ENCODE assay signal across 11 cellular contexts in genomic region chr1:75338974-75339483, GRCh38.
DNase-seq lines count a peak whose midpoint lies in the region; ATAC-seq, FAIRE-seq and TF ChIP-seq lines count a peak whose summit lies in the region.
"Had no signal": no experiment of that assay in that cellular context is flagged by ENCODE, and none has a peak within 500 bp of the region (broad histone marks: within the 10 kb centered on the region; RNA-seq: fewer than 3 reads in every experiment).

No MANE protein-coding gene starts in this region.

- H3K4me2 ChIP-seq in neural progenitor cell: no peak overlapping the region

- no peak overlapping the region for H3K4me3 ChIP-seq in neural progenitor cell
- H3K4me3 ChIP-seq in kidney (ENCODE audit: low read length in 2 of 2): no peak overlapping the region
- H3K4me3 ChIP-seq in mucosa of descending colon: no peak overlapping the region
- H3K4me3 ChIP-seq: GM23248, pancreas had no signal

- intact Hi-C loops in kidney (cut with DNase I): no loop called here
- intact Hi-C loops in mucosa of descending colon (cut with DNase I, micrococcal nuclease): no loop called here

- FAIRE-seq in kidney (lab: Jason Lieb, UNC): no peak
- FAIRE-seq: pancreas had no signal

- H3K4me1 Mint-ChIP-seq in neural progenitor cell (peaks cover 26% of the 10 kb centered on the region), chondrocyte (ENCODE audit: low read depth) (no peaks in the 10 kb centered on the region)
- no peaks in the 10 kb centered on the region for H3K4me1 Mint-ChIP-seq in activated naive CD4-positive, alpha-beta T cell treated with anti-CD3 and anti-CD28 coated beads, Interleukin-2, amount 10 ng/mL, durations not matched to agents 7 days and 5 days

- H3K36me3 ChIP-seq in neural progenitor cell (no peaks in the 10 kb centered on the region), kidney (ENCODE audit: control insufficient read depth in 1 of 2, insufficient read depth in 2 of 2, low read length in 2 of 2) (no peaks in the 10 kb centered on the region), mucosa of descending colon (ENCODE audit: low read depth) (no peaks in the 10 kb centered on the region)
- H3K36me3 ChIP-seq: pancreas had no signal

- no peak overlapping the region for H2AFZ ChIP-seq in neural progenitor cell (replicated peaks)
- H2AFZ ChIP-seq: GM23248 had no signal

- no peaks in the 10 kb centered on the region for H3K27me3 ChIP-seq in neural progenitor cell
- H3K27me3 ChIP-seq: pancreas had no signal

- H3K9me3 Mint-ChIP-seq in neural progenitor cell (no peaks in the 10 kb centered on the region), chondrocyte (ENCODE audit: low read depth) (no peaks in the 10 kb centered on the region)
- H3K9me3 Mint-ChIP-seq in activated naive CD4-positive, alpha-beta T cell treated with anti-CD3 and anti-CD28 coated beads, Interleukin-2, amount 10 ng/mL, durations not matched to agents 7 days and 5 days: no peaks in the 10 kb centered on the region
- H3K9me3 Mint-ChIP-seq: activated T-cell treated with anti-CD3 and anti-CD28 coated beads, Interleukin-2, amount 50 U/mL, for 24 hours had no signal

- no peaks in the 10 kb centered on the region for H3K9me3 ChIP-seq in neural progenitor cell (ENCODE audit: low read depth)
- no peaks in the 10 kb centered on the region for H3K9me3 ChIP-seq in kidney (ENCODE audit: control insufficient read depth in 1 of 2, low read length in 2 of 2)
- H3K9me3 ChIP-seq in mucosa of descending colon: no peaks in the 10 kb centered on the region
- H3K9me3 ChIP-seq: pancreas had no signal

- H3K79me2 ChIP-seq in neural progenitor cell (ENCODE audit: low read depth): no peaks in the 10 kb centered on the region

- H3K4me3 Mint-ChIP-seq in neural progenitor cell: no peak overlapping the region
- no peak overlapping the region for H3K4me3 Mint-ChIP-seq in chondrocyte (ENCODE audit: unreplicated experiment)
- no peak overlapping the region for H3K4me3 Mint-ChIP-seq in activated naive CD4-positive, alpha-beta T cell treated with anti-CD3 and anti-CD28 coated beads, Interleukin-2, amount 10 ng/mL, durations not matched to agents 7 days and 5 days
- H3K4me3 Mint-ChIP-seq: activated T-cell treated with anti-CD3 and anti-CD28 coated beads, Interleukin-2, amount 50 U/mL, for 24 hours had no signal

- H3K27ac ChIP-seq in neural progenitor cell (no peak overlapping the region), kidney (ENCODE audit: low read depth in 2 of 2, low read length in 2 of 2) (no peak overlapping the region)
- H3K27ac ChIP-seq: GM23248, pancreas had no signal

- no peaks in the 10 kb centered on the region for H3F3A ChIP-seq in neural progenitor cell (ENCODE audit: low read depth)

- CTCF ChIA-PET in activated naive CD4-positive, alpha-beta T cell treated with anti-CD3 and anti-CD28 coated beads, Interleukin-2, amount 10 ng/mL, durations not matched to agents 7 days and 5 days (lab: Charles Lee): no interaction called here

- TF ChIP-seq CTCF in neural progenitor cell (IDR thresholded peaks at IDR 0.05) (no peak), kidney (IDR thresholded peaks at IDR 0.05; ENCODE audit: borderline replicate concordance, extremely low read depth, insufficient read depth) (no peak), chondrocyte (IDR thresholded peaks at IDR 0.05) (no peak), mucosa of descending colon (IDR thresholded peaks at IDR 0.05) (no peak)

- no peaks in the 10 kb centered on the region for H4K20me1 ChIP-seq in neural progenitor cell (ENCODE audit: low read depth)

- H3K27ac Mint-ChIP-seq in neural progenitor cell (peak overlapping the region; percentile 42), chondrocyte (ENCODE audit: unreplicated experiment) (no peak overlapping the region)
- no peak overlapping the region for H3K27ac Mint-ChIP-seq in activated naive CD4-positive, alpha-beta T cell treated with anti-CD3 and anti-CD28 coated beads, Interleukin-2, amount 10 ng/mL, durations not matched to agents 7 days and 5 days
- H3K27ac Mint-ChIP-seq: activated T-cell treated with anti-CD3 and anti-CD28 coated beads, Interleukin-2, amount 50 U/mL, for 24 hours had no signal

- no peak overlapping the region for H3K9ac ChIP-seq in neural progenitor cell
- no peak overlapping the region for H3K9ac ChIP-seq in kidney (ENCODE audit: low read length in 2 of 2)
- H3K9ac ChIP-seq: GM23248 had no signal

- peaks cover 15% of the 10 kb centered on the region for H3K4me1 ChIP-seq in neural progenitor cell
- no peaks in the 10 kb centered on the region for H3K4me1 ChIP-seq in kidney (ENCODE audit: control insufficient read depth in 1 of 2, insufficient read depth in 1 of 2, low read depth in 1 of 2, low read length in 2 of 2)
- no peaks in the 10 kb centered on the region for H3K4me1 ChIP-seq in mucosa of descending colon (ENCODE audit: low read depth)
- H3K4me1 ChIP-seq: pancreas had no signal

- peak; percentile 2 for DNase-seq in GM19238 (ENCODE audit: insufficient read length, low spot score)
- DNase-seq in NCI-H1092 treated with DMSO at 0.1 percent for 48 hours (lab: John Stamatoyannopoulos, UW): peak; percentile 70
- DNase-seq in neural progenitor cell (ENCODE audit: low spot score): no peak
- no peak for DNase-seq in kidney
- no peak for DNase-seq in chondrocyte (ENCODE audit: low spot score)
- no peak for DNase-seq in activated naive CD4-positive, alpha-beta T cell treated with anti-CD3 and anti-CD28 coated beads, Interleukin-2, amount 10 ng/mL, durations not matched to agents 7 days and 5 days
- DNase-seq in mucosa of descending colon: no peak
- DNase-seq: activated T-cell treated with anti-CD3 and anti-CD28 coated beads, Interleukin-2, amount 50 U/mL, for 24 hours; GM23248; pancreas had no signal

- H3K36me3 Mint-ChIP-seq in neural progenitor cell: no peaks in the 10 kb centered on the region
- H3K36me3 Mint-ChIP-seq in chondrocyte (ENCODE audit: low read depth): no peaks in the 10 kb centered on the region
- no peaks in the 10 kb centered on the region for H3K36me3 Mint-ChIP-seq in activated naive CD4-positive, alpha-beta T cell treated with anti-CD3 and anti-CD28 coated beads, Interleukin-2, amount 10 ng/mL, durations not matched to agents 7 days and 5 days

- ATAC-seq in HG02678 (IDR thresholded peaks at IDR 0.05; ENCODE audit: unreplicated experiment) (peak; percentile 89), mucosa of descending colon (no peak)

- H3K27me3 Mint-ChIP-seq in neural progenitor cell (ENCODE audit: insufficient read depth, low read depth): peaks cover 3% of the 10 kb centered on the region
- no peaks in the 10 kb centered on the region for H3K27me3 Mint-ChIP-seq in chondrocyte (ENCODE audit: low read depth)
- no peaks in the 10 kb centered on the region for H3K27me3 Mint-ChIP-seq in activated naive CD4-positive, alpha-beta T cell treated with anti-CD3 and anti-CD28 coated beads, Interleukin-2, amount 10 ng/mL, durations not matched to agents 7 days and 5 days
- H3K27me3 Mint-ChIP-seq: activated T-cell treated with anti-CD3 and anti-CD28 coated beads, Interleukin-2, amount 50 U/mL, for 24 hours had no signal

Comparison
In these comparisons a context has a peak if more than half of its experiments do, and no peak if none do; other contexts are left out.
1. DNase-seq: peak in GM19238 (single experiment) and NCI-H1092 treated with DMSO at 0.1 percent for 48 hours (single experiment); none in neural progenitor cell (single experiment), kidney (single experiment), chondrocyte (single experiment), activated naive CD4-positive, alpha-beta T cell treated with anti-CD3 and anti-CD28 coated beads, Interleukin-2, amount 10 ng/mL, durations not matched to agents 7 days and 5 days (single experiment) and mucosa of descending colon (0 of 3).